ENCODE assay signal across 17 cellular contexts in the genomic region with DNA sequence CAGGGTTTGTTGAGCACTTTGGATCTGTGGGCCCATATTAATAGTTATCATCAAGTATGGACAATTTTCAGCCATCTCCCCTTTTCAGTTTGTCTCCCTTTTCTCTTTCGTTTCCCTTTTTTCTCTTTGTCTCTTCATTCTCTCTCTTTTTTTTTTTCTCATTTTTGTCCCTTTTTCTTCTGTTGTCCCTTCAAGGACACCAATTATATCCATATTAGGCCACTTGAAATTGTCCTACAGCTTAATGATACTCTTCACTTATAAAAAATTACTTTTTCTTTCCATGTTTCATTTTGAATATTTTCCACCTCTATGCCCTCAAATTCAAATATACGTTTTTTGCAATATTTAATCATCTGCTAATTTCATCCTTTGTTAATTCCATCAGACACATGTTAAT. TPM values are rescaled to one million over a fixed set of nuclear protein-coding genes. Genes with fewer than 3 reads are reported as not detected.
DNase-seq lines count a peak whose midpoint lies in the region; ATAC-seq, FAIRE-seq and TF ChIP-seq lines count a peak whose summit lies in the region.
"Had no signal": no experiment of that assay in that cellular context is flagged by ENCODE, and none has a peak within 500 bp of the region (broad histone marks: within the 10 kb centered on the region; RNA-seq: fewer than 3 reads in every experiment).

No MANE protein-coding gene starts in this region.

- H3K4me3 Mint-ChIP-seq in activated naive CD4-positive, alpha-beta T cell treated with anti-CD3 and anti-CD28 coated beads, Interleukin-2, amount 50 U/mL, for 24 hours = no peak overlapping the region
- H3K4me3 Mint-ChIP-seq in nephron progenitor cell = no peak overlapping the region
- H3K4me3 Mint-ChIP-seq: CD4-positive, alpha-beta T cell; H9 had no signal

- no peak for ATAC-seq in GM18870 (IDR thresholded peaks at IDR 0.05; ENCODE audit: unreplicated experiment)

- DNase-seq in activated naive CD4-positive, alpha-beta T cell treated with anti-CD3 and anti-CD28 coated beads, Interleukin-2, amount 50 U/mL, for 16 hours = no peak
- no peak for DNase-seq in D721Med (ENCODE audit: insufficient read length, low spot score)
- DNase-seq in adipocyte (ENCODE audit: low read depth) = no peak
- DNase-seq in nephron progenitor cell = no peak
- DNase-seq in stimulated activated CD4-positive, alpha-beta T cell treated with anti-CD3 and anti-CD28 coated beads, Interleukin-2, amount 100 ng/mL, for 48 hours = no peak
- DNase-seq in H4 (ENCODE audit: low spot score) = no peak
- DNase-seq: 8988T; AML-193; Caco-2; CD4-positive, alpha-beta T cell; DMS153; DMS79; GDM1; GOT3; H9 had no signal

- H3K27me3 Mint-ChIP-seq in activated naive CD4-positive, alpha-beta T cell treated with anti-CD3 and anti-CD28 coated beads, Interleukin-2, amount 50 U/mL, for 24 hours = no peaks in the 10 kb centered on the region
- no peaks in the 10 kb centered on the region for H3K27me3 Mint-ChIP-seq in nephron progenitor cell (ENCODE audit: low read depth, poor library complexity)
- H3K27me3 Mint-ChIP-seq: CD4-positive, alpha-beta T cell had no signal

- H3K36me3 Mint-ChIP-seq in activated naive CD4-positive, alpha-beta T cell treated with anti-CD3 and anti-CD28 coated beads, Interleukin-2, amount 50 U/mL, for 24 hours = peaks cover 41% of the 10 kb centered on the region
- peaks cover 77% of the 10 kb centered on the region for H3K36me3 Mint-ChIP-seq in nephron progenitor cell (ENCODE audit: low read depth)

- H3K27ac Mint-ChIP-seq in activated naive CD4-positive, alpha-beta T cell treated with anti-CD3 and anti-CD28 coated beads, Interleukin-2, amount 50 U/mL, for 24 hours = peak overlapping the region; percentile 13
- peak overlapping the region; percentile 47 for H3K27ac Mint-ChIP-seq in nephron progenitor cell
- H3K27ac Mint-ChIP-seq: CD4-positive, alpha-beta T cell had no signal

- no peaks in the 10 kb centered on the region for H3K4me1 ChIP-seq in adipocyte (ENCODE audit: control insufficient read depth, insufficient read depth, low read length)
- H3K4me1 ChIP-seq: Caco-2 had no signal

- TF ChIP-seq CTCF in D721Med (IDR thresholded peaks at IDR 0.05; ENCODE audit: insufficient read depth, missing control alignments) (no peak), nephron progenitor cell (IDR thresholded peaks at IDR 0.05) (no peak)

- no peaks in the 10 kb centered on the region for H3K4me1 Mint-ChIP-seq in activated naive CD4-positive, alpha-beta T cell treated with anti-CD3 and anti-CD28 coated beads, Interleukin-2, amount 50 U/mL, for 24 hours
- H3K4me1 Mint-ChIP-seq in nephron progenitor cell = no peaks in the 10 kb centered on the region
- H3K4me1 Mint-ChIP-seq: H9 had no signal

- peak; percentile 88 for FAIRE-seq in D721Med (lab: Jason Lieb, UNC)

- peak overlapping the region; percentile 47 for H3K4me3 ChIP-seq in adipocyte (ENCODE audit: low read length)

- H3K9ac ChIP-seq in adipocyte (ENCODE audit: low read length) = no peak overlapping the region

- no peaks in the 10 kb centered on the region for H3K27me3 ChIP-seq in adipocyte (replicated peaks; ENCODE audit: control insufficient read depth, insufficient read depth, low read length)

- H3K9me3 Mint-ChIP-seq in activated naive CD4-positive, alpha-beta T cell treated with anti-CD3 and anti-CD28 coated beads, Interleukin-2, amount 50 U/mL, for 24 hours = peaks cover 8% of the 10 kb centered on the region
- H3K9me3 Mint-ChIP-seq in nephron progenitor cell = peaks cover 18% of the 10 kb centered on the region
- H3K9me3 Mint-ChIP-seq: H9 had no signal

- H3K9me3 ChIP-seq in adipocyte (ENCODE audit: control insufficient read depth, low read length) = peaks cover 50% of the 10 kb centered on the region

- peaks cover 86% of the 10 kb centered on the region for H3K36me3 ChIP-seq in adipocyte (ENCODE audit: control insufficient read depth, insufficient read depth, low read length, severe bottlenecking)

RNA-seq across cellular contexts. Expression of gene MAP4K5, which starts 53.3 kb away (rescaled TPM):
- total RNA-seq in H4 (2014; rRNA removed; shearing (Covaris generic)) = 23.5 and 29.0 TPM in 2 replicates
